In genomic region chr3:110314512-110315114, GRCh38 we compare ENCODE assay signal across 8 cellular contexts.
DNase-seq lines count a peak whose midpoint lies in the region; ATAC-seq and TF ChIP-seq lines count a peak whose summit lies in the region.

No MANE protein-coding gene starts in this region.

- intact Hi-C loops in left lung (cut with DNase I), result no loop called here

- ATAC-seq in GM18508 (IDR thresholded peaks at IDR 0.05; ENCODE audit: insufficient read depth, unreplicated experiment), result peak; percentile 93
- ATAC-seq in HG02970 (IDR thresholded peaks at IDR 0.05; ENCODE audit: low FRiP score, unreplicated experiment), result peak; percentile 91
- ATAC-seq in WTC11, result peak; percentile 80
- peak; percentile 86 for ATAC-seq in left lung

- no peaks in the 10 kb centered on the region for H3K4me1 ChIP-seq in left lung

- POLR2A ChIA-PET in WTC11 (lab: Charles Lee), result no interaction called here

- H3K4me3 Mint-ChIP-seq in WTC11, result no peak overlapping the region

- DNase-seq in AG08395 (ENCODE audit: low spot score), result peak; percentile 21
- DNase-seq in NCI-H187 treated with DMSO at 0.1 percent for 48 hours (lab: John Stamatoyannopoulos, UW), result peak; percentile 15
- DNase-seq in WTC11 (ENCODE audit: low spot score), result peak; percentile 61
- peak; percentile 51 for DNase-seq in central memory CD4-positive, alpha-beta T cell
- DNase-seq in left lung, result no peak
- peak in 2 of 3 donors; percentile 32 to 33 for DNase-seq in stimulated activated CD4-positive, alpha-beta T cell treated with anti-CD3 and anti-CD28 coated beads, TNF-alpha, amount 100 ng/mL, for 48 hours (ENCODE audit: low read depth in 3 of 3)

- no peaks in the 10 kb centered on the region for H3K27me3 Mint-ChIP-seq in WTC11 (ENCODE audit: low read depth)

- H3K36me3 ChIP-seq in left lung, result no peaks in the 10 kb centered on the region

- no peak overlapping the region for H3K27ac Mint-ChIP-seq in WTC11

- no peaks in the 10 kb centered on the region for H3K9me3 ChIP-seq in left lung

- H3K27ac ChIP-seq in left lung, result no peak overlapping the region

- H3K9me3 Mint-ChIP-seq in WTC11, result peaks cover 3% of the 10 kb centered on the region

- CTCF ChIA-PET in WTC11 (lab: Charles Lee), result interaction anchor here (0.5 to 1.5 kb wide), 20 partner anchors 9 to 960 kb away, joined by 3 to 11 read pairs (median 4); no protein-coding TSS in a partner anchor

- no peak overlapping the region for H3K4me3 ChIP-seq in left lung

- TF ChIP-seq CTCF in WTC11 (IDR thresholded peaks at IDR 0.05) (peak; percentile 76), left lung (IDR thresholded peaks at IDR 0.05) (peak; percentile 47 to 71)

- no peaks in the 10 kb centered on the region for H3K27me3 ChIP-seq in left lung

- peaks cover 2% of the 10 kb centered on the region; the same call in 1 of the 2 replicates for H3K4me1 Mint-ChIP-seq in WTC11

- H3K36me3 Mint-ChIP-seq in WTC11, result no peaks in the 10 kb centered on the region

TF ChIP-seq in WTC11, 78 proteins besides CTCF, POLR2A, EP300 and RAD21:
- no peak for TF ChIP-seq CREB1 (CRISPR knock-in tag; IDR thresholded peaks at IDR 0.05)
- TF ChIP-seq, protein P1, sequence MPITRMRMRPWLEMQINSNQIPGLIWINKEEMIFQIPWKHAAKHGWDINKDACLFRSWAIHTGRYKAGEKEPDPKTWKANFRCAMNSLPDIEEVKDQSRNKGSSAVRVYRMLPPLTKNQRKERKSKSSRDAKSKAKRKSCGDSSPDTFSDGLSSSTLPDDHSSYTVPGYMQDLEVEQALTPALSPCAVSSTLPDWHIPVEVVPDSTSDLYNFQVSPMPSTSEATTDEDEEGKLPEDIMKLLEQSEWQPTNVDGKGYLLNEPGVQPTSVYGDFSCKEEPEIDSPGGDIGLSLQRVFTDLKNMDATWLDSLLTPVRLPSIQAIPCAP (CRISPR knock-in tag; IDR thresholded peaks at IDR 0.05), result no peak

Comparison
In these comparisons a context has a peak if more than half of its experiments do, and no peak if none do; other contexts are left out.
1. DNase-seq: peak in AG08395 (single experiment), NCI-H187 treated with DMSO at 0.1 percent for 48 hours (single experiment), WTC11 (single experiment), central memory CD4-positive, alpha-beta T cell (single experiment) and stimulated activated CD4-positive, alpha-beta T cell treated with anti-CD3 and anti-CD28 coated beads, TNF-alpha, amount 100 ng/mL, for 48 hours (2 of 3); none in left lung (0 of 2).
2. Peak in every context shown above with its lines, with median percentiles within 50 percentile points of each other: ATAC-seq.